In the genomic region with DNA sequence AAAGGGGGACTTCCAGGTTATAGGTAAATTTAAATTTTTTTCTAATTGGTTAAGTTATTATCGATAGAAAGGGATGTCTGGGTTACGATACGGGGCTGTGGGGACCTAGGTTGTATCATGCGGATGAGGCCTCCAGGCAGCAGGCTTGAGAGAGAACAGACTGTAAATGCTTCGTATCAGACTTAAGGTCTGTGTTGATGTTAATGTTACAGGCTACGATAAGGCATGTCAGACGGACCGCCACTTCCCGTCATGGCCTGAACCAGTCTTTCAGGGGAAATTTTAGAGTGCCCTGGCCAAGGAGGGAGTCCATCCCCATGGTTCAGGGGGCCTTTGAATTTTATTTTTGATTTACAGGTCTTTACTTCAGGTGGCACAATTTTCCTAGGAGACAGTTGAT, we compare ENCODE assay signal across 9 cellular contexts. TPM values are rescaled to one million over a fixed set of nuclear protein-coding genes. Genes with fewer than 3 reads are reported as not detected.
DNase-seq lines count a peak whose midpoint lies in the region; ATAC-seq and TF ChIP-seq lines count a peak whose summit lies in the region.
"Had no signal": no experiment of that assay in that cellular context is flagged by ENCODE, and none has a peak within 500 bp of the region (broad histone marks: within the 10 kb centered on the region; RNA-seq: fewer than 3 reads in every experiment).

No MANE protein-coding gene starts in this region.

- H3K4me3 ChIP-seq in IMR-90 (ENCODE audit: insufficient read depth, low read depth, low read length) (no peak overlapping the region), ovary (no peak overlapping the region)

- no peak overlapping the region for H2BK5ac ChIP-seq in IMR-90 (ENCODE audit: low read depth, low read length, poor library complexity, severe bottlenecking)

- no peak overlapping the region for H2AK9ac ChIP-seq in IMR-90 (replicated peaks; ENCODE audit: low read depth, low read length, poor library complexity)

- ATAC-seq in IMR-90 (ENCODE audit: low read depth) (no peak), WTC11 (no peak)
- ATAC-seq in stimulated activated effector memory CD8-positive, alpha-beta T cell treated with anti-CD3 and anti-CD28 coated beads, Interleukin-12 subunit alpha, Interleukin-12 subunit beta, amount 100 ng/mL, for 72 hours: no peak

- H3K27ac Mint-ChIP-seq in WTC11: peak overlapping the region; percentile 61; the same call in 1 of the 2 replicates
- peak overlapping the region; percentile 87 for H3K27ac Mint-ChIP-seq in glutamatergic neuron (ENCODE audit: unreplicated experiment)
- H3K27ac Mint-ChIP-seq in stimulated activated effector memory CD8-positive, alpha-beta T cell treated with anti-CD3 and anti-CD28 coated beads, Interleukin-12 subunit alpha, Interleukin-12 subunit beta, amount 100 ng/mL, for 72 hours: no peak overlapping the region

- peak overlapping the region; percentile 51; the same call in 1 of the 2 replicates for H2AK5ac ChIP-seq in IMR-90 (ENCODE audit: low read depth, low read length)

- peaks cover 35% of the 10 kb centered on the region for H3K27me3 Mint-ChIP-seq in WTC11 (ENCODE audit: low read depth)
- peaks cover 5% of the 10 kb centered on the region for H3K27me3 Mint-ChIP-seq in glutamatergic neuron (ENCODE audit: unreplicated experiment)

- peak overlapping the region; percentile 5; the same call in 1 of the 2 replicates for H2BK20ac ChIP-seq in IMR-90 (ENCODE audit: low read depth, low read length)

- dilution Hi-C loops in IMR-90 (cut with HindIII; ENCODE audit: low sequenced_read_pairs, unreplicated experiment): no loop called here

- H4K91ac ChIP-seq in IMR-90 (ENCODE audit: insufficient read depth, low read depth, low read length): no peak overlapping the region

- H3K27ac ChIP-seq in IMR-90 (ENCODE audit: insufficient read depth, low read length) (no peak overlapping the region), ovary (peak overlapping the region in 1 of 2 donors; percentile 82)

- H3K4ac ChIP-seq in IMR-90 (ENCODE audit: low read depth, low read length): no peak overlapping the region

- no peak overlapping the region for H3K14ac ChIP-seq in IMR-90 (replicated peaks; ENCODE audit: low read depth, low read length)

- H3K36me3 Mint-ChIP-seq in WTC11 (no peaks in the 10 kb centered on the region), glutamatergic neuron (ENCODE audit: unreplicated experiment) (peaks cover 4% of the 10 kb centered on the region)
- peaks cover 6% of the 10 kb centered on the region for H3K36me3 Mint-ChIP-seq in stimulated activated effector memory CD8-positive, alpha-beta T cell treated with anti-CD3 and anti-CD28 coated beads, Interleukin-12 subunit alpha, Interleukin-12 subunit beta, amount 100 ng/mL, for 72 hours

- no peak overlapping the region for H3K23ac ChIP-seq in IMR-90 (ENCODE audit: low read depth, low read length)

- no TSS peak for BruUV-seq in IMR-90 (replicated peaks; lab: Mats Ljungman, UMichigan)

- TF ChIP-seq EP300 in ovary (IDR thresholded peaks at IDR 0.05): no peak

- intact Hi-C loops in IMR-90 (cut with micrococcal nuclease) (no loop called here), ovary (cut with DNase I) (loop anchor here in 1 of 4 donors (10.0 kb wide), 1 partner anchor 1671 kb away; no protein-coding TSS in a partner anchor)

- CTCF ChIA-PET in IMR-90 (lab: Yijun Ruan, JAX) (no interaction called here), WTC11 (lab: Charles Lee) (interaction anchor here (0.7 to 2.1 kb wide), 3 partner anchors 23 to 74 kb away, joined by 5 read pairs; no protein-coding TSS in a partner anchor)

- H3K27me3 ChIP-seq in IMR-90 (ENCODE audit: control insufficient read depth, insufficient read depth, low read length) (peaks cover 19% of the 10 kb centered on the region), ovary (no peaks in the 10 kb centered on the region)
- H3K27me3 ChIP-seq: left lung had no signal

- H3K4me1 Mint-ChIP-seq in WTC11 (peaks cover 36% of the 10 kb centered on the region), glutamatergic neuron (ENCODE audit: low read depth, unreplicated experiment) (peaks cover 32% of the 10 kb centered on the region)
- peaks cover 68% of the 10 kb centered on the region for H3K4me1 Mint-ChIP-seq in stimulated activated effector memory CD8-positive, alpha-beta T cell treated with anti-CD3 and anti-CD28 coated beads, Interleukin-12 subunit alpha, Interleukin-12 subunit beta, amount 100 ng/mL, for 72 hours

- no peaks in the 10 kb centered on the region for H3K9me3 Mint-ChIP-seq in WTC11
- peaks cover 3% of the 10 kb centered on the region for H3K9me3 Mint-ChIP-seq in glutamatergic neuron (ENCODE audit: unreplicated experiment)
- H3K9me3 Mint-ChIP-seq in stimulated activated effector memory CD8-positive, alpha-beta T cell treated with anti-CD3 and anti-CD28 coated beads, Interleukin-12 subunit alpha, Interleukin-12 subunit beta, amount 100 ng/mL, for 72 hours: no peaks in the 10 kb centered on the region

- no peak for TF ChIP-seq CTCF in IMR-90 (conservative IDR thresholded peaks at IDR 0.05; ENCODE audit: low read depth, low read length)
- TF ChIP-seq CTCF in WTC11 (IDR thresholded peaks at IDR 0.05): no peak
- TF ChIP-seq CTCF in glutamatergic neuron (IDR thresholded peaks at IDR 0.05; ENCODE audit: partially characterized antibody, unreplicated experiment): no peak
- no peak for TF ChIP-seq CTCF in ovary (IDR thresholded peaks at IDR 0.05)

- H3K4me3 Mint-ChIP-seq in WTC11 (peak overlapping the region; percentile 63), glutamatergic neuron (ENCODE audit: unreplicated experiment) (peak overlapping the region; percentile 89)
- peak overlapping the region; percentile 65 for H3K4me3 Mint-ChIP-seq in stimulated activated effector memory CD8-positive, alpha-beta T cell treated with anti-CD3 and anti-CD28 coated beads, Interleukin-12 subunit alpha, Interleukin-12 subunit beta, amount 100 ng/mL, for 72 hours

- no peak overlapping the region for H3K4me2 ChIP-seq in IMR-90 (ENCODE audit: low read depth, low read length)

- H3K36me3 ChIP-seq in IMR-90 (ENCODE audit: control insufficient read depth, insufficient read depth, low read length): no peaks in the 10 kb centered on the region
- H3K36me3 ChIP-seq in ovary: no peaks in the 10 kb centered on the region
- H3K36me3 ChIP-seq: left lung had no signal

- H2BK120ac ChIP-seq in IMR-90 (ENCODE audit: low read depth, low read length): 0 out of 2 replicates have a peak overlapping the region, but pooled peaks have one; percentile 88

- H4K20me1 ChIP-seq in IMR-90 (ENCODE audit: insufficient read depth, low read length): no peaks in the 10 kb centered on the region; the same call in 1 of the 2 replicates

- H2AFZ ChIP-seq in IMR-90 (replicated peaks; ENCODE audit: low read length, poor library complexity): no peak overlapping the region

- POLR2A ChIA-PET in IMR-90 (lab: Charles Lee; ENCODE audit: unreplicated experiment) (no interaction called here), WTC11 (lab: Charles Lee) (interaction anchor here (2.1 kb wide), 1 partner anchor 16 kb away, joined by 20 read pairs; the partner anchor contains the start of gene ABCG1)

- H4K8ac ChIP-seq in IMR-90 (ENCODE audit: low read depth in 2 of 2, low read length in 2 of 2): no peak overlapping the region

- no peak overlapping the region; the same call in 1 of the 2 replicates for H4K5ac ChIP-seq in IMR-90 (ENCODE audit: low read depth, low read length)

- TF ChIP-seq POLR2A in IMR-90 (IDR thresholded peaks at IDR 0.05; ENCODE audit: low read depth, low read length) (no peak), ovary (IDR thresholded peaks at IDR 0.05) (no peak)

- H3K79me1 ChIP-seq in IMR-90 (ENCODE audit: low read depth in 1 of 2, low read length in 2 of 2): no peaks in the 10 kb centered on the region; a peak in 1 of 4 replicates

- H3K9me3 ChIP-seq in IMR-90 (ENCODE audit: control insufficient read depth, insufficient read depth, low read length) (no peaks in the 10 kb centered on the region), ovary (no peaks in the 10 kb centered on the region)
- H3K9me3 ChIP-seq: left lung had no signal

- TF ChIP-seq RAD21 in IMR-90 (IDR thresholded peaks at IDR 0.05; ENCODE audit: low read length): no peak

- DNase-seq in IMR-90 (no peak), WTC11 (ENCODE audit: low spot score) (no peak), glutamatergic neuron (no peak), ovary (no peak), iPS-NIHi7 (ENCODE audit: extremely low spot score) (no peak)
- DNase-seq in stimulated activated effector memory CD8-positive, alpha-beta T cell treated with anti-CD3 and anti-CD28 coated beads, Interleukin-12 subunit alpha, Interleukin-12 subunit beta, amount 100 ng/mL, for 72 hours (ENCODE audit: low spot score in 2 of 2): no peak
- no peak for DNase-seq in stimulated activated CD4-positive, alpha-beta T cell treated with anti-CD3 and anti-CD28 coated beads, Interleukin-12 subunit alpha, Interleukin-12 subunit beta, amount 100 ng/mL, for 4 hours
- DNase-seq: MV-4-11 had no signal

- H3K4me1 ChIP-seq in IMR-90 (ENCODE audit: control insufficient read depth, insufficient read depth, low read length): peaks cover 21% of the 10 kb centered on the region
- peaks cover 16% of the 10 kb centered on the region for H3K4me1 ChIP-seq in ovary (ENCODE audit: insufficient read depth)

- no peak overlapping the region for H3K9ac ChIP-seq in IMR-90 (ENCODE audit: low read depth, low read length)

- H2BK15ac ChIP-seq in IMR-90 (ENCODE audit: low read depth, low read length): peak overlapping the region; percentile 80; the same call in 1 of the 3 replicates

- 0 out of 2 replicates have a peak, but pooled peaks cover 6% of the 10 kb centered on the region for H3K9me1 ChIP-seq in IMR-90 (ENCODE audit: insufficient read depth, low read length)

- 74% methylated on average over 9 of the region's 9 CpGs; no CpG with 5 or more reads in 1 of the 2 experiments for WGBS in IMR-90 (ENCODE audit: extremely low coverage in 2 of 2, insufficient read length in 1 of 2), 2 experiments
- WGBS in ovary, 3 donors: 53 to 67% (median 60%) methylated on average over 9 of the region's 9 CpGs

- in situ Hi-C loops in IMR-90 (cut with MboI; ENCODE audit: low sequenced_read_pairs): no loop called here

- H3K56ac ChIP-seq in IMR-90 (ENCODE audit: extremely low read depth, insufficient read depth, low read length): no peak overlapping the region

- no peak overlapping the region; the same call in 1 of the 2 replicates for H3K18ac ChIP-seq in IMR-90 (ENCODE audit: low read depth, low read length)

TF ChIP-seq in IMR-90, 13 proteins besides CTCF, POLR2A, EP300 and RAD21 (continues in another document):
- no peak for TF ChIP-seq MXI1 (IDR thresholded peaks at IDR 0.05; ENCODE audit: borderline replicate concordance, low read depth, low read length)

RNA-seq across cellular contexts. Expression of gene ABCG1, which starts 16.7 kb away (rescaled TPM):
- total RNA-seq in IMR-90 (2012; rRNA removed) (under 0.01 and 0.36 TPM in 2 replicates), WTC11 (2021) (2.9 to 4.0 TPM (median 3.7 TPM) in 3 replicates), glutamatergic neuron (ENCODE audit: unreplicated experiment) (31.9 TPM), ovary (10 to 100 TPM in 1 of 7 donors, 1 to 10 TPM in 6; 4.3 to 14.9 (median 5.8) TPM)
- polyA plus RNA-seq in IMR-90 (2012; rRNA removed) (0.14 and 0.19 TPM in 2 replicates), ovary (1 to 10 TPM; 5.8 to 8.2 TPM)
- polyA plus RNA-seq in IMR-90 (2012; cell fraction: cytosol; rRNA removed): 0.13 and 0.23 TPM in 2 replicates
- polyA plus RNA-seq in IMR-90 (2012; cell fraction: nucleus; rRNA removed; ENCODE audit: low replicate concordance): 0.20 and 0.23 TPM in 2 replicates
